ENCODE assay signal across 1 cellular context in the genomic region with DNA sequence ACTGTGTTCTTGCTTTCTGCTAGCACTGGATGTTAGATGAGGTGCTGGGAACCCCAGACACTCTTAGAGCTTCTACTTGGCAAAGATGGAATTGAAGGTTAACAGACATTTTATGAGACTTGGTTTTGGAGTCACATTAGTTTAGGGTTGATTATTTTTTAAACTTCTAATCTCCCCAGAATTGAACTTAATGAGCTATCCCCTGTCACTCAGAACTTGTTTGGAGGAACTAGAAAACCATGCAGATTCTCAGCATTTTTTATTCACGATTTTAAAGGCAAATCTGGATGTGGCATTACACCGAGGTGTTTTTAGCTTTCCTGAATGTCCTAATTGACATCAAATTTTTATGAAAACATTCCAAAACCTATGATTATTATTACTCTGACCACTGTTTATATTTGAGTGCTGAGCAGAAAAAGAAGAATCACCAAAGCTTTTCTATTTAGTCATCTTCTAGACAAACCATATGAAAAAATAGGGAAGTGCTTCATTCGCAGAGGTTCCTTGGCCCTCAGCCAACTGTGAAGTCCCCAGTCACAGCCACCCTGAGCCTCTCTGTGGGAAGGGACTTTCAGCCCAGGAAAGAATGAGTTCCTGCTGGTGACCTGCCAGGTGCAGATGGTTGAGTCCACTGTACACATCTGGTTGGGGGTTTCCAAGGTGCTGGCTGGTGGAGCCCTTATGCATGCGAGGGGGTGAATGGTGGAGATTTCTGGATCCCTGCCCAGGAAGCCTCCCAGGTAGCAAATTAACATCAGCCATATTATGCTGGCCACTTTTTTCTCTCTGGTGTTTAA.
TF ChIP-seq lines count a peak whose summit lies in the region.

No MANE protein-coding gene starts in this region.

TF ChIP-seq in GM12878, 131 proteins besides CTCF, POLR2A, EP300 and RAD21 (continued from another document):
- TF ChIP-seq MYB (IDR thresholded peaks at IDR 0.05; ENCODE audit: borderline replicate concordance, low read depth, low read length) (0 out of 2 replicates have a peak, but pooled peaks have one; percentile 22), ATF7 (IDR thresholded peaks at IDR 0.05; ENCODE audit: low read depth) (peak; percentile 95), ZNF274 (IDR thresholded peaks at IDR 0.05; ENCODE audit: insufficient read depth, insufficient read length) (no peak), ZNF217 (IDR thresholded peaks at IDR 0.05) (peak; percentile 81; the same call in 1 of the 2 replicates), BCL11A (IDR thresholded peaks at IDR 0.05; ENCODE audit: low read depth, low read length) (peak; percentile 84; the same call in 1 of the 2 replicates), TCF12 (IDR thresholded peaks at IDR 0.05; ENCODE audit: low read depth, low read length) (peak; percentile 99), SUZ12 (IDR thresholded peaks at IDR 0.05; ENCODE audit: unreplicated experiment) (no peak), POLR2AphosphoS5 (IDR thresholded peaks at IDR 0.05; ENCODE audit: low read length) (peak; percentile 79), NFXL1 (IDR thresholded peaks at IDR 0.05; ENCODE audit: borderline replicate concordance) (no peak), CHD4 (IDR thresholded peaks at IDR 0.05) (no peak), POLR2AphosphoS2 (IDR thresholded peaks at IDR 0.05; ENCODE audit: low read depth, low read length) (no peak), MXI1 (IDR thresholded peaks at IDR 0.05; ENCODE audit: low read depth, low read length) (no peak; the same call in 1 of the 2 replicates), NFYA (IDR thresholded peaks at IDR 0.05; ENCODE audit: borderline replicate concordance, low read depth, low read length) (no peak), ZNF622 (IDR thresholded peaks at IDR 0.05) (no peak), DPF2 (IDR thresholded peaks at IDR 0.05) (peak; percentile 95), SRF (IDR thresholded peaks at IDR 0.05; ENCODE audit: low read depth in 2 of 2, low read length in 2 of 2) (no peak), PAX5 (IDR thresholded peaks at IDR 0.05; ENCODE audit: borderline replicate concordance, low read depth, low read length) (peak; percentile 87; the same call in 1 of the 2 replicates), RCOR1 (conservative IDR thresholded peaks at IDR 0.05; ENCODE audit: low read depth, low read length) (no peak), ESRRA (IDR thresholded peaks at IDR 0.05; ENCODE audit: low read length) (no peak), HDAC2 (IDR thresholded peaks at IDR 0.05) (no peak), ZNF207 (IDR thresholded peaks at IDR 0.05; ENCODE audit: borderline replicate concordance) (peak; percentile 76; the same call in 1 of the 2 replicates)
- TF ChIP-seq, protein P1, sequence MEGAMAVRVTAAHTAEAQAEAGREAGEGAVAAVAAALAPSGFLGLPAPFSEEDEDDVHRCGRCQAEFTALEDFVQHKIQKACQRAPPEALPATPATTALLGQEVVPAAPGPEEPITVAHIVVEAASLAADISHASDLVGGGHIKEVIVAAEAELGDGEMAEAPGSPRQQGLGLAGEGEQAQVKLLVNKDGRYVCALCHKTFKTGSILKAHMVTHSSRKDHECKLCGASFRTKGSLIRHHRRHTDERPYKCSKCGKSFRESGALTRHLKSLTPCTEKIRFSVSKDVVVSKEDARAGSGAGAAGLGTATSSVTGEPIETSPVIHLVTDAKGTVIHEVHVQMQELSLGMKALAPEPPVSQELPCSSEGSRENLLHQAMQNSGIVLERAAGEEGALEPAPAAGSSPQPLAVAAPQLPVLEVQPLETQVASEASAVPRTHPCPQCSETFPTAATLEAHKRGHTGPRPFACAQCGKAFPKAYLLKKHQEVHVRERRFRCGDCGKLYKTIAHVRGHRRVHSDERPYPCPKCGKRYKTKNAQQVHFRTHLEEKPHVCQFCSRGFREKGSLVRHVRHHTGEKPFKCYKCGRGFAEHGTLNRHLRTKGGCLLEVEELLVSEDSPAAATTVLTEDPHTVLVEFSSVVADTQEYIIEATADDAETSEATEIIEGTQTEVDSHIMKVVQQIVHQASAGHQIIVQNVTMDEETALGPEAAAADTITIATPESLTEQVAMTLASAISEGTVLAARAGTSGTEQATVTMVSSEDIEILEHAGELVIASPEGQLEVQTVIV (IDR thresholded peaks at IDR 0.05; ENCODE audit: borderline replicate concordance, partially characterized antibody), result peak; percentile 18
- TF ChIP-seq, protein P2, sequence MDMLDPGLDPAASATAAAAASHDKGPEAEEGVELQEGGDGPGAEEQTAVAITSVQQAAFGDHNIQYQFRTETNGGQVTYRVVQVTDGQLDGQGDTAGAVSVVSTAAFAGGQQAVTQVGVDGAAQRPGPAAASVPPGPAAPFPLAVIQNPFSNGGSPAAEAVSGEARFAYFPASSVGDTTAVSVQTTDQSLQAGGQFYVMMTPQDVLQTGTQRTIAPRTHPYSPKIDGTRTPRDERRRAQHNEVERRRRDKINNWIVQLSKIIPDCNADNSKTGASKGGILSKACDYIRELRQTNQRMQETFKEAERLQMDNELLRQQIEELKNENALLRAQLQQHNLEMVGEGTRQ (IDR thresholded peaks at IDR 0.05; ENCODE audit: borderline replicate concordance, low read depth, low read length), result no peak
- TF ChIP-seq, protein P3, sequence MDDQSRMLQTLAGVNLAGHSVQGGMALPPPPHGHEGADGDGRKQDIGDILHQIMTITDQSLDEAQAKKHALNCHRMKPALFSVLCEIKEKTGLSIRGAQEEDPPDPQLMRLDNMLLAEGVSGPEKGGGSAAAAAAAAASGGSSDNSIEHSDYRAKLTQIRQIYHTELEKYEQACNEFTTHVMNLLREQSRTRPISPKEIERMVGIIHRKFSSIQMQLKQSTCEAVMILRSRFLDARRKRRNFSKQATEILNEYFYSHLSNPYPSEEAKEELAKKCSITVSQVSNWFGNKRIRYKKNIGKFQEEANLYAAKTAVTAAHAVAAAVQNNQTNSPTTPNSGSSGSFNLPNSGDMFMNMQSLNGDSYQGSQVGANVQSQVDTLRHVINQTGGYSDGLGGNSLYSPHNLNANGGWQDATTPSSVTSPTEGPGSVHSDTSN (IDR thresholded peaks at IDR 0.05; ENCODE audit: insufficient replicate concordance, low read depth, low read length), result peak; percentile 43
- TF ChIP-seq, protein P4, sequence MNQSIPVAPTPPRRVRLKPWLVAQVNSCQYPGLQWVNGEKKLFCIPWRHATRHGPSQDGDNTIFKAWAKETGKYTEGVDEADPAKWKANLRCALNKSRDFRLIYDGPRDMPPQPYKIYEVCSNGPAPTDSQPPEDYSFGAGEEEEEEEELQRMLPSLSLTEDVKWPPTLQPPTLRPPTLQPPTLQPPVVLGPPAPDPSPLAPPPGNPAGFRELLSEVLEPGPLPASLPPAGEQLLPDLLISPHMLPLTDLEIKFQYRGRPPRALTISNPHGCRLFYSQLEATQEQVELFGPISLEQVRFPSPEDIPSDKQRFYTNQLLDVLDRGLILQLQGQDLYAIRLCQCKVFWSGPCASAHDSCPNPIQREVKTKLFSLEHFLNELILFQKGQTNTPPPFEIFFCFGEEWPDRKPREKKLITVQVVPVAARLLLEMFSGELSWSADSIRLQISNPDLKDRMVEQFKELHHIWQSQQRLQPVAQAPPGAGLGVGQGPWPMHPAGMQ (IDR thresholded peaks at IDR 0.05; ENCODE audit: borderline replicate concordance), result no peak
- TF ChIP-seq, protein P5, sequence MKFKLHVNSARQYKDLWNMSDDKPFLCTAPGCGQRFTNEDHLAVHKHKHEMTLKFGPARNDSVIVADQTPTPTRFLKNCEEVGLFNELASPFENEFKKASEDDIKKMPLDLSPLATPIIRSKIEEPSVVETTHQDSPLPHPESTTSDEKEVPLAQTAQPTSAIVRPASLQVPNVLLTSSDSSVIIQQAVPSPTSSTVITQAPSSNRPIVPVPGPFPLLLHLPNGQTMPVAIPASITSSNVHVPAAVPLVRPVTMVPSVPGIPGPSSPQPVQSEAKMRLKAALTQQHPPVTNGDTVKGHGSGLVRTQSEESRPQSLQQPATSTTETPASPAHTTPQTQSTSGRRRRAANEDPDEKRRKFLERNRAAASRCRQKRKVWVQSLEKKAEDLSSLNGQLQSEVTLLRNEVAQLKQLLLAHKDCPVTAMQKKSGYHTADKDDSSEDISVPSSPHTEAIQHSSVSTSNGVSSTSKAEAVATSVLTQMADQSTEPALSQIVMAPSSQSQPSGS (IDR thresholded peaks at IDR 0.05; ENCODE audit: low read length), result peak; percentile 94
